17 cellular contexts compared by ENCODE assay signal in the genomic region with DNA sequence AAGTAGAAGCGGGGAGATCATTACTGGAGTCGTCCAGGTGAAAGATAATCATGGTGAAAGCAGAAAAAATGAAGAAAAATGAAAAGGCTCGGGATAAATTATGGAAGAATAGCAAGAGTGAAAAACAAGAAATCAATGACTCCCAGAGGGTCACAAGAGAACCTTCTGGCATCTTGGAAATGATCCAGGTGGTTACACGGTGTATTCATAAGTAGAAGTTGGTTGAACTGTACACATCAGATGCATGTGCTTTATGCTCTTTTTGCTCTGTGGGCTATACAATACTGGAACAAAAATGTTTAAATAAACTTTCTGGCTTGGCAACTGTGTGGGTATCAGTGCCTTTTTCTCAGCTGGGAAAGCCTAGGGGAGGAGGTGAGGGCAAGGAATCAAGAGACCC.
DNase-seq lines count a peak whose midpoint lies in the region; ATAC-seq and TF ChIP-seq lines count a peak whose summit lies in the region.
"Had no signal": no experiment of that assay in that cellular context is flagged by ENCODE, and none has a peak within 500 bp of the region (broad histone marks: within the 10 kb centered on the region; RNA-seq: fewer than 3 reads in every experiment).

No MANE protein-coding gene starts in this region.

- no peak overlapping the region for H3K4me3 ChIP-seq in Panc1 (ENCODE audit: low read depth in 2 of 2, low read length in 2 of 2)
- no peak overlapping the region for H3K4me3 ChIP-seq in mesenchymal stem cell (ENCODE audit: insufficient read depth in 1 of 2, low read depth in 1 of 2, low read length in 2 of 2)
- no peak overlapping the region for H3K4me3 ChIP-seq in lower leg skin (ENCODE audit: low read depth, poor library complexity, severe bottlenecking)
- H3K4me3 ChIP-seq: K562 had no signal

- H3K4ac ChIP-seq in mesenchymal stem cell (ENCODE audit: low read depth in 1 of 2, low read length in 2 of 2), result no peak overlapping the region

- CTCF ChIA-PET in Panc1 (lab: Charles Lee), result no interaction called here

- no peak overlapping the region for H2BK12ac ChIP-seq in mesenchymal stem cell (ENCODE audit: low read length in 2 of 2)

- ATAC-seq in Panc1, result no peak
- ATAC-seq: K562 had no signal

- H3K36me3 ChIP-seq in Panc1 (ENCODE audit: control insufficient read depth, insufficient read depth, low read length), result no peaks in the 10 kb centered on the region
- H3K36me3 ChIP-seq in mesenchymal stem cell (ENCODE audit: control insufficient read depth in 1 of 2, insufficient read depth in 2 of 2, low read depth in 1 of 2, low read length in 2 of 2), result no peaks in the 10 kb centered on the region

- H3K9ac ChIP-seq in mesenchymal stem cell (ENCODE audit: low read length), result no peak overlapping the region

- H3K4me2 ChIP-seq in mesenchymal stem cell (ENCODE audit: low read length, poor library complexity, severe bottlenecking), result no peak overlapping the region

- no peak for TF ChIP-seq POLR2A in lower leg skin (IDR thresholded peaks at IDR 0.05)

- no peak overlapping the region for H2BK120ac ChIP-seq in mesenchymal stem cell (ENCODE audit: low read depth, low read length)

- DNase-seq in DMS 273 (lab: John Stamatoyannopoulos, UW; ENCODE audit: unreplicated experiment), result peak; percentile 49
- no peak for DNase-seq in DMS 273 treated with DMSO at 0.1 percent for 48 hours (lab: John Stamatoyannopoulos, UW)
- peak; percentile 80 for DNase-seq in H4 (ENCODE audit: low spot score)
- DNase-seq in Panc1 (ENCODE audit: low read depth, low spot score), result no peak
- DNase-seq in mesenchymal stem cell, result no peak
- no peak for DNase-seq in amygdala (lab: John Stamatoyannopoulos, UW)
- DNase-seq in lower leg skin (ENCODE audit: low spot score in 2 of 2), result no peak
- no peak for DNase-seq in activated CD8-positive, alpha-beta memory T cell treated with anti-CD3 and anti-CD28 coated beads, Interleukin-2, amount 50 U/mL, for 48 hours
- DNase-seq: CD4-positive, CD25-positive, alpha-beta regulatory T cell; COR-L47; NCI-H1092 treated with DMSO at 0.1 percent for 48 hours; NCI-H146; NCI-H748 treated with DMSO at 0.1 percent for 48 hours; NK-92 treated with Interleukin-12 subunit alpha and Interleukin-12 subunit beta, amount 100 ng/mL, for 24 hours; SIG-M5 had no signal

- H3K9me3 ChIP-seq in Panc1 (ENCODE audit: control insufficient read depth, insufficient read depth, low read depth, low read length) (no peaks in the 10 kb centered on the region), mesenchymal stem cell (ENCODE audit: control insufficient read depth, low read length) (no peaks in the 10 kb centered on the region)

- peak overlapping the region; percentile 23 for H2BK15ac ChIP-seq in mesenchymal stem cell (ENCODE audit: low read depth, poor library complexity, severe bottlenecking)

- no peak overlapping the region for H4K8ac ChIP-seq in mesenchymal stem cell (ENCODE audit: low read length)

- H3K79me1 ChIP-seq in mesenchymal stem cell (replicated peaks; ENCODE audit: low read length, poor library complexity, severe bottlenecking), result no peaks in the 10 kb centered on the region

- in situ Hi-C loops in Panc1 (cut with HindIII; ENCODE audit: low pct_unique_long_range_greater_than_20kb, low sequenced_read_pairs), result no loop called here

- no peak overlapping the region for H3K23ac ChIP-seq in mesenchymal stem cell (ENCODE audit: low read length in 2 of 2)

- peak overlapping the region; percentile 5; the same call in 1 of the 2 replicates for H3K27ac ChIP-seq in Panc1 (ENCODE audit: low read length)
- H3K27ac ChIP-seq in mesenchymal stem cell (ENCODE audit: low read length, poor library complexity, severe bottlenecking), result no peak overlapping the region
- H3K27ac ChIP-seq: 22Rv1 had no signal

- H2BK5ac ChIP-seq in mesenchymal stem cell (ENCODE audit: low read depth, low read length, poor library complexity, severe bottlenecking), result no peak overlapping the region

- H3K27me3 ChIP-seq in Panc1 (ENCODE audit: control insufficient read depth, insufficient read depth, low read length) (no peaks in the 10 kb centered on the region), mesenchymal stem cell (ENCODE audit: control insufficient read depth in 1 of 2, insufficient read depth in 1 of 2, low read length in 2 of 2) (no peaks in the 10 kb centered on the region)

- H3K14ac ChIP-seq in mesenchymal stem cell (ENCODE audit: low read length in 2 of 2), result no peak overlapping the region

- peak overlapping the region; percentile 13 for H2AK5ac ChIP-seq in mesenchymal stem cell (ENCODE audit: low read length, severe bottlenecking)

- no peak overlapping the region for H2AFZ ChIP-seq in mesenchymal stem cell (ENCODE audit: low read depth, low read length)

- TF ChIP-seq CTCF in Panc1 (IDR thresholded peaks at IDR 0.05) (no peak), lower leg skin (IDR thresholded peaks at IDR 0.05) (no peak)

- intact Hi-C loops in Panc1 (cut with micrococcal nuclease; ENCODE audit: unreplicated experiment), result no loop called here
- intact Hi-C loops in lower leg skin (cut with DNase I; ENCODE audit: low total_unique reads), result no loop called here

- BruUV-seq in Panc1 (replicated peaks; lab: Mats Ljungman, UMichigan), result no TSS peak

- H3K4me1 ChIP-seq in Panc1 (ENCODE audit: control insufficient read depth, insufficient read depth, low read length) (peaks cover 11% of the 10 kb centered on the region), mesenchymal stem cell (ENCODE audit: control insufficient read depth, insufficient read depth, low read depth, low read length) (peaks cover 2% of the 10 kb centered on the region)

- POLR2A ChIA-PET in Panc1 (lab: Charles Lee), result no interaction called here

- 95% methylated on average over 4 of the region's 4 CpGs for WGBS in mesenchymal stem cell
- WGBS in lower leg skin, 2 donors, result 78 to 85% methylated on average over 4 of the region's 4 CpGs

- peak overlapping the region in 1 of 2 experiments; percentile 77 for H3K18ac ChIP-seq in mesenchymal stem cell (ENCODE audit: low read depth in 1 of 2, low read length in 2 of 2)

- H4K91ac ChIP-seq in mesenchymal stem cell (ENCODE audit: low read length), result no peak overlapping the region

Comparison
In these comparisons a context has a peak if more than half of its experiments do, and no peak if none do; other contexts are left out.
1. DNase-seq: peak in DMS 273 (single experiment) and H4 (single experiment); none in DMS 273 treated with DMSO at 0.1 percent for 48 hours (single experiment), Panc1 (single experiment), mesenchymal stem cell (single experiment), amygdala (0 of 56), lower leg skin (0 of 2) and activated CD8-positive, alpha-beta memory T cell treated with anti-CD3 and anti-CD28 coated beads, Interleukin-2, amount 50 U/mL, for 48 hours (single experiment).